Comparison of ENCODE assay signal across 8 cellular contexts in genomic region chr20:45407783-45408645, GRCh38. TPM values are rescaled to one million over a fixed set of nuclear protein-coding genes. Genes with fewer than 3 reads are reported as not detected.
DNase-seq lines count a peak whose midpoint lies in the region; ATAC-seq and TF ChIP-seq lines count a peak whose summit lies in the region.

DBNDD2 (plus strand) TSS chr20:45408289; CDS start chr20:45408468, 179 bp downstream.

- no peaks in the 10 kb centered on the region for H3K9me3 ChIP-seq in left lung

- intact Hi-C loops in activated CD4-positive, alpha-beta T cell treated with anti-CD3 and anti-CD28 coated beads for 36 hours (cut with DNase I, micrococcal nuclease): loop anchor here in 1 of 2 experiments (2.0 kb wide), 1 partner anchor 45 kb away; the partner anchor contains the start of gene SYS1
- intact Hi-C loops in left lung (cut with DNase I): no loop called here

- ATAC-seq in activated CD4-positive, alpha-beta T cell treated with anti-CD3 and anti-CD28 coated beads for 36 hours: peak; percentile 20
- no peak for ATAC-seq in left lung
- no peak for ATAC-seq in stimulated activated naive CD8-positive, alpha-beta T cell treated with anti-CD3 and anti-CD28 coated beads, Interleukin-15, Interleukin-2, amounts not matched to agents 100 U/mL and 50 U/mL, for 24 hours
- ATAC-seq in HG03108 (IDR thresholded peaks at IDR 0.05; ENCODE audit: unreplicated experiment): no peak
- no peak for ATAC-seq in HG03354 (IDR thresholded peaks at IDR 0.05; ENCODE audit: poor library complexity, severe bottlenecking, unreplicated experiment)

- H3K4me1 ChIP-seq in left lung: peaks cover 4 to 28% of the 10 kb centered on the region in 2 donors

- POLR2A ChIA-PET in activated CD4-positive, alpha-beta T cell treated with anti-CD3 and anti-CD28 coated beads for 36 hours (lab: Charles Lee): interaction anchor here (0.6 kb wide), 2 partner anchors 44 to 429 kb away, joined by 3 to 8 read pairs; no protein-coding TSS in a partner anchor

- TF ChIP-seq CTCF in left lung (IDR thresholded peaks at IDR 0.05): no peak

- peaks cover 3% of the 10 kb centered on the region for H3K27me3 Mint-ChIP-seq in activated CD4-positive, alpha-beta T cell treated with anti-CD3 and anti-CD28 coated beads for 36 hours

- peak within 1 kb of the TSS; percentile 76 to 86 for H3K4me3 ChIP-seq in left lung

- H3K4me1 Mint-ChIP-seq in activated CD4-positive, alpha-beta T cell treated with anti-CD3 and anti-CD28 coated beads for 36 hours: peaks cover 15% of the 10 kb centered on the region

- H3K4me3 Mint-ChIP-seq in activated CD4-positive, alpha-beta T cell treated with anti-CD3 and anti-CD28 coated beads for 36 hours: peak within 1 kb of the TSS; percentile 73

- H3K36me3 ChIP-seq in left lung: peaks cover 0 to 28% of the 10 kb centered on the region in 2 donors

- H3K27me3 ChIP-seq in left lung: peaks cover 0 to 43% of the 10 kb centered on the region in 2 donors

- no peaks in the 10 kb centered on the region for H3K9me3 Mint-ChIP-seq in activated CD4-positive, alpha-beta T cell treated with anti-CD3 and anti-CD28 coated beads for 36 hours (ENCODE audit: low read depth)

- CTCF ChIA-PET in activated CD4-positive, alpha-beta T cell treated with anti-CD3 and anti-CD28 coated beads for 36 hours (lab: Charles Lee): interaction anchor here (0.7 to 2.4 kb wide), 6 partner anchors 35 to 418 kb away, joined by 3 to 13 read pairs (median 3); partner anchors contain the start of gene SYS1

- peak within 1 kb of the TSS; percentile 39 for H3K27ac Mint-ChIP-seq in activated CD4-positive, alpha-beta T cell treated with anti-CD3 and anti-CD28 coated beads for 36 hours

- H3K36me3 Mint-ChIP-seq in activated CD4-positive, alpha-beta T cell treated with anti-CD3 and anti-CD28 coated beads for 36 hours (ENCODE audit: low read depth): peaks cover 5% of the 10 kb centered on the region

- DNase-seq in activated CD4-positive, alpha-beta T cell treated with anti-CD3 and anti-CD28 coated beads for 36 hours: peak; percentile 43
- no peak for DNase-seq in activated CD4-positive, alpha-beta T cell treated with anti-CD3 and anti-CD28 coated beads for 1 hour
- DNase-seq in cerebellum (ENCODE audit: low spot score): peak; percentile 58
- no peak for DNase-seq in left lung
- peak; percentile 30 for DNase-seq in stimulated activated naive CD8-positive, alpha-beta T cell treated with anti-CD3 and anti-CD28 coated beads, Interleukin-15, Interleukin-2, amounts not matched to agents 100 U/mL and 50 U/mL, for 24 hours
- DNase-seq in A172 (ENCODE audit: low spot score): no peak

- H3K27ac ChIP-seq in left lung: peak within 1 kb of the TSS; percentile 84 to 88

RNA-seq across cellular contexts. Expression of gene DBNDD2, which starts in this region (rescaled TPM):
- total RNA-seq in activated CD4-positive, alpha-beta T cell treated with anti-CD3 and anti-CD28 coated beads for 36 hours: 10 to 100 TPM; 22.4 to 30.0 TPM
- total RNA-seq in cerebellum (11.4 TPM), left lung (10 to 100 TPM; 53.1 to 66.4 TPM)
- total RNA-seq in A172 (2014; rRNA removed; shearing (Covaris generic)): 1.7 and 7.0 TPM in 2 replicates

Comparison
In these comparisons a context has a peak if more than half of its experiments do, and no peak if none do; other contexts are left out.
1. DNase-seq: peak in activated CD4-positive, alpha-beta T cell treated with anti-CD3 and anti-CD28 coated beads for 36 hours (single experiment), cerebellum (single experiment) and stimulated activated naive CD8-positive, alpha-beta T cell treated with anti-CD3 and anti-CD28 coated beads, Interleukin-15, Interleukin-2, amounts not matched to agents 100 U/mL and 50 U/mL, for 24 hours (single experiment); none in activated CD4-positive, alpha-beta T cell treated with anti-CD3 and anti-CD28 coated beads for 1 hour (single experiment), left lung (0 of 2) and A172 (single experiment).